16 cellular contexts compared by ENCODE assay signal in the genomic region with DNA sequence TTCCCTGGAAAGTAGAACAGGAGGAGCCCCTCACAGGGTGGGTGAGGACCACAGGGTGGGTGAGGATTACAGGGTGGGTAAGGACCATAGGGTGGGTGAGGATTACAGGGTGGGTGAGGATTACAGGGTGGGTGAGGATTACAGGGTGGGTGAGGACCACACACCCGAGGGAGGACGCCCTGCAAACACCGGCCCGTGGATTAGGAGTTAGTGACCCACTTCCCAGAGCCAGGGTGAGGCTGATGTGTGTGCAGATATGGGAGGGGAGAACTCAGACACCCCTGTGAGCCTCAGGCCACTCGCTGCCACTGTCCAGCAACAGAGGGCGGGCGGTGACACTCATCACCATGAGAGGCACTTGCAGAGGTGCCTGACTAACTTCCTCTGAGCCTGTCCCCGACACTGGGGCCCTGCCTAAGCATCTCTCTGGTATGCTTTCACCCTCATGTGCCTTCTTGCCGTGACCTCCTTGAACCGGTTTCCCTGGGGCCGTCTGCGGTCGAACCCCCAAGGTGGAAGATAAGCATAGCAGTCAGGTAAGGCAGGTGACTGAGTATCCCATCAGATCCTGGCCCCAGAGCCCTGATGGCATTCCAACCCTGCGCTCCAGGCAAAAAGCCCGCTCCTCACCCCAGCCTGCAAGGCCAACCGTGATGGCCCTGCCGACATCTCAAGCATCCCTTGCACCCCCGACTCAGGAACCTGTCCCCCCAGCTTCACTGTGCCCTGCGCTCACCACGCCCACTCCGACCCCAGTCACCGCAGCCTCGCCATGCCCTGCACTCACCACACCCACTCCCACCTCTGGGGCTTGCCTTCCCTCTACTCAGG.
A peak's percentile ranks its signal among the peaks of the same experiment; 100 is the strongest.
DNase-seq lines count a peak whose midpoint lies in the region; ATAC-seq and TF ChIP-seq lines count a peak whose summit lies in the region.
"Had no signal": no experiment of that assay in that cellular context is flagged by ENCODE, and none has a peak within 500 bp of the region (broad histone marks: within the 10 kb centered on the region; RNA-seq: fewer than 3 reads in every experiment).

No MANE protein-coding gene starts in this region.

- H3K4me1 Mint-ChIP-seq in activated naive CD4-positive, alpha-beta T cell treated with anti-CD3 and anti-CD28 coated beads, Interleukin-2, amount 10 ng/mL, durations not matched to agents 7 days and 5 days = peaks cover 45% of the 10 kb centered on the region
- peaks cover 70% of the 10 kb centered on the region for H3K4me1 Mint-ChIP-seq in brain
- H3K4me1 Mint-ChIP-seq in memory B cell = peaks cover 35% of the 10 kb centered on the region

- H3K36me3 Mint-ChIP-seq in activated naive CD4-positive, alpha-beta T cell treated with anti-CD3 and anti-CD28 coated beads, Interleukin-2, amount 10 ng/mL, durations not matched to agents 7 days and 5 days = peaks cover 37% of the 10 kb centered on the region
- H3K36me3 Mint-ChIP-seq in brain = peaks cover 7% of the 10 kb centered on the region
- H3K36me3 Mint-ChIP-seq in memory B cell = peaks cover 14% of the 10 kb centered on the region

- ATAC-seq in memory B cell (ENCODE audit: low read depth) (no peak), GM19035 (IDR thresholded peaks at IDR 0.05; ENCODE audit: unreplicated experiment) (no peak)
- ATAC-seq: GM23338 had no signal

- peak overlapping the region; percentile 95 for H3K27ac ChIP-seq in substantia nigra (ENCODE audit: low read depth, low read length, poor library complexity, severe bottlenecking)
- H3K27ac ChIP-seq: colonic mucosa, right lobe of liver, VCaP had no signal

- no peak for DNase-seq in activated naive CD4-positive, alpha-beta T cell treated with anti-CD3 and anti-CD28 coated beads, Interleukin-2, amount 10 ng/mL, durations not matched to agents 7 days and 5 days
- DNase-seq in activated naive CD4-positive, alpha-beta T cell treated with anti-CD3 and anti-CD28 coated beads, Interleukin-2, amount 50 U/mL, for 16 hours = no peak
- DNase-seq in memory B cell (ENCODE audit: low spot score in 2 of 2) = no peak
- DNase-seq in substantia nigra (lab: John Stamatoyannopoulos, UW) = no peak
- DNase-seq in LoVo (ENCODE audit: low spot score) = no peak
- DNase-seq in SHP77 (lab: John Stamatoyannopoulos, UW) = no peak
- DNase-seq: activated CD8-positive, alpha-beta memory T cell treated with anti-CD3 and anti-CD28 coated beads, Interleukin-2, amount 50 U/mL, for 48 hours; colonic mucosa; NCI-H345; nephron progenitor cell; right lobe of liver; stimulated activated CD4-positive, alpha-beta T cell treated with anti-CD3 and anti-CD28 coated beads, Interleukin-4, amount 100 ng/mL, for 4 hours had no signal

- H3K4me3 Mint-ChIP-seq in activated naive CD4-positive, alpha-beta T cell treated with anti-CD3 and anti-CD28 coated beads, Interleukin-2, amount 10 ng/mL, durations not matched to agents 7 days and 5 days = no peak overlapping the region
- H3K4me3 Mint-ChIP-seq in brain (peak overlapping the region in 1 of 5 experiments; percentile 4), memory B cell (no peak overlapping the region)
- H3K4me3 Mint-ChIP-seq: GM23338 had no signal

- no peak for TF ChIP-seq CTCF in brain (conservative IDR thresholded peaks at IDR 0.05)

- CTCF ChIA-PET in activated naive CD4-positive, alpha-beta T cell treated with anti-CD3 and anti-CD28 coated beads, Interleukin-2, amount 10 ng/mL, durations not matched to agents 7 days and 5 days (lab: Charles Lee) = interaction anchor here (1.8 kb wide), 1 partner anchor 22 kb away, joined by 8 read pairs; no protein-coding TSS in a partner anchor

- H3K27me3 Mint-ChIP-seq in activated naive CD4-positive, alpha-beta T cell treated with anti-CD3 and anti-CD28 coated beads, Interleukin-2, amount 10 ng/mL, durations not matched to agents 7 days and 5 days = no peaks in the 10 kb centered on the region
- H3K27me3 Mint-ChIP-seq in brain (no peaks in the 10 kb centered on the region), memory B cell (no peaks in the 10 kb centered on the region)

- no peaks in the 10 kb centered on the region for H3K9me3 Mint-ChIP-seq in activated naive CD4-positive, alpha-beta T cell treated with anti-CD3 and anti-CD28 coated beads, Interleukin-2, amount 10 ng/mL, durations not matched to agents 7 days and 5 days
- H3K9me3 Mint-ChIP-seq in brain (no peaks in the 10 kb centered on the region), memory B cell (no peaks in the 10 kb centered on the region)
- H3K9me3 Mint-ChIP-seq: GM23338, nephron progenitor cell had no signal

- peak overlapping the region; percentile 70 for H3K27ac Mint-ChIP-seq in activated naive CD4-positive, alpha-beta T cell treated with anti-CD3 and anti-CD28 coated beads, Interleukin-2, amount 10 ng/mL, durations not matched to agents 7 days and 5 days
- H3K27ac Mint-ChIP-seq in brain (peak overlapping the region; percentile 81 to 97 (median 95)), memory B cell (peak overlapping the region; percentile 46)
- H3K27ac Mint-ChIP-seq: nephron progenitor cell had no signal
